In genomic region chr9:128945798-128946501, GRCh38 we compare ENCODE assay signal across 10 cellular contexts. TPM values are rescaled to one million over a fixed set of nuclear protein-coding genes. Genes with fewer than 3 reads are reported as not detected.
DNase-seq lines count a peak whose midpoint lies in the region; ATAC-seq and TF ChIP-seq lines count a peak whose summit lies in the region.
"Had no signal": no experiment of that assay in that cellular context is flagged by ENCODE, and none has a peak within 500 bp of the region (broad histone marks: within the 10 kb centered on the region; RNA-seq: fewer than 3 reads in every experiment).

No MANE protein-coding gene starts in this region.

- no peak for DNase-seq in stimulated activated naive CD8-positive, alpha-beta T cell treated with anti-CD3 and anti-CD28 coated beads, Interleukin-15, Interleukin-2, amounts not matched to agents 100 U/mL and 50 U/mL, for 24 hours
- no peak for DNase-seq in activated naive CD8-positive, alpha-beta T cell treated with anti-CD3 and anti-CD28 coated beads for 36 hours
- DNase-seq in mesothelial cell of epicardium (ENCODE audit: low spot score in 2 of 2, unreplicated experiment in 2 of 2) (no peak), NCI-H2171 (lab: John Stamatoyannopoulos, UW) (no peak), HPDE6-E6E7 (ENCODE audit: extremely low spot score) (no peak), NCI-H226 (no peak)
- DNase-seq: GOT3, Right ventricle myocardium superior had no signal

- no peak for TF ChIP-seq CTCF in mesothelial cell of epicardium (IDR thresholded peaks at IDR 0.05; ENCODE audit: unreplicated experiment)

- peak overlapping the region; percentile 92 for H3K27ac Mint-ChIP-seq in stimulated activated naive CD8-positive, alpha-beta T cell treated with anti-CD3 and anti-CD28 coated beads, Interleukin-15, Interleukin-2, amounts not matched to agents 100 ng/mL and 50 ng/mL, for 24 hours
- peak overlapping the region; percentile 98 for H3K27ac Mint-ChIP-seq in activated naive CD8-positive, alpha-beta T cell treated with anti-CD3 and anti-CD28 coated beads for 36 hours
- H3K27ac Mint-ChIP-seq in mesothelial cell of epicardium = peak overlapping the region; percentile 57

- H3K36me3 Mint-ChIP-seq in stimulated activated naive CD8-positive, alpha-beta T cell treated with anti-CD3 and anti-CD28 coated beads, Interleukin-15, Interleukin-2, amounts not matched to agents 100 ng/mL and 50 ng/mL, for 24 hours (ENCODE audit: low read depth) = peaks cover 16% of the 10 kb centered on the region
- H3K36me3 Mint-ChIP-seq in activated naive CD8-positive, alpha-beta T cell treated with anti-CD3 and anti-CD28 coated beads for 36 hours = peaks cover 26% of the 10 kb centered on the region
- peaks cover 7% of the 10 kb centered on the region for H3K36me3 Mint-ChIP-seq in mesothelial cell of epicardium

- peak overlapping the region; percentile 90 for H3K4me3 Mint-ChIP-seq in stimulated activated naive CD8-positive, alpha-beta T cell treated with anti-CD3 and anti-CD28 coated beads, Interleukin-15, Interleukin-2, amounts not matched to agents 100 ng/mL and 50 ng/mL, for 24 hours
- H3K4me3 Mint-ChIP-seq in activated naive CD8-positive, alpha-beta T cell treated with anti-CD3 and anti-CD28 coated beads for 36 hours = peak overlapping the region; percentile 97
- H3K4me3 Mint-ChIP-seq in mesothelial cell of epicardium = peak overlapping the region; percentile 93

- H3K9me3 Mint-ChIP-seq in stimulated activated naive CD8-positive, alpha-beta T cell treated with anti-CD3 and anti-CD28 coated beads, Interleukin-15, Interleukin-2, amounts not matched to agents 100 ng/mL and 50 ng/mL, for 24 hours = no peaks in the 10 kb centered on the region
- H3K9me3 Mint-ChIP-seq in activated naive CD8-positive, alpha-beta T cell treated with anti-CD3 and anti-CD28 coated beads for 36 hours = no peaks in the 10 kb centered on the region
- no peaks in the 10 kb centered on the region for H3K9me3 Mint-ChIP-seq in mesothelial cell of epicardium

- no peaks in the 10 kb centered on the region for H3K27me3 Mint-ChIP-seq in stimulated activated naive CD8-positive, alpha-beta T cell treated with anti-CD3 and anti-CD28 coated beads, Interleukin-15, Interleukin-2, amounts not matched to agents 100 ng/mL and 50 ng/mL, for 24 hours
- H3K27me3 Mint-ChIP-seq in activated naive CD8-positive, alpha-beta T cell treated with anti-CD3 and anti-CD28 coated beads for 36 hours = no peaks in the 10 kb centered on the region
- H3K27me3 Mint-ChIP-seq in mesothelial cell of epicardium (ENCODE audit: low read depth) = no peaks in the 10 kb centered on the region

- ATAC-seq in stimulated activated naive CD8-positive, alpha-beta T cell treated with anti-CD3 and anti-CD28 coated beads, Interleukin-15, Interleukin-2, amounts not matched to agents 100 U/mL and 50 U/mL, for 24 hours = no peak
- no peak for ATAC-seq in HG03432 (IDR thresholded peaks at IDR 0.05; ENCODE audit: unreplicated experiment)

- peaks cover 28% of the 10 kb centered on the region for H3K4me1 Mint-ChIP-seq in stimulated activated naive CD8-positive, alpha-beta T cell treated with anti-CD3 and anti-CD28 coated beads, Interleukin-15, Interleukin-2, amounts not matched to agents 100 ng/mL and 50 ng/mL, for 24 hours (ENCODE audit: low read depth)
- peaks cover 20% of the 10 kb centered on the region for H3K4me1 Mint-ChIP-seq in activated naive CD8-positive, alpha-beta T cell treated with anti-CD3 and anti-CD28 coated beads for 36 hours
- H3K4me1 Mint-ChIP-seq in mesothelial cell of epicardium = peaks cover 19% of the 10 kb centered on the region

RNA-seq across cellular contexts. Expression of gene DOLK, which starts 1.5 kb away (rescaled TPM):
- 10 to 100 TPM; 10.1 to 11.3 TPM for total RNA-seq in activated naive CD8-positive, alpha-beta T cell treated with anti-CD3 and anti-CD28 coated beads for 36 hours
- total RNA-seq in mesothelial cell of epicardium = 16.7 to 17.0 TPM (median 16.9 TPM) in 3 replicates

RNA-seq across cellular contexts. Expression of gene NUP188, which starts 1.5 kb away (rescaled TPM):
- total RNA-seq in activated naive CD8-positive, alpha-beta T cell treated with anti-CD3 and anti-CD28 coated beads for 36 hours = 100 to 1,000 TPM; 128 to 130 TPM
- 49.5 to 56.6 TPM (median 51.7 TPM) in 3 replicates for total RNA-seq in mesothelial cell of epicardium

RNA-seq across cellular contexts. Expression of gene PHYHD1, which starts 25.2 kb away (rescaled TPM):
- total RNA-seq in activated naive CD8-positive, alpha-beta T cell treated with anti-CD3 and anti-CD28 coated beads for 36 hours = under 1 TPM; 0.49 to 0.52 TPM
- 22.2 to 25.4 TPM (median 24.3 TPM) in 3 replicates for total RNA-seq in mesothelial cell of epicardium

Comparison
In these comparisons a context has a peak if more than half of its experiments do, and no peak if none do; other contexts are left out.
1. RNA of gene PHYHD1, which starts 25.2 kb away (total RNA-seq): 22.2 to 25.4 TPM in mesothelial cell of epicardium; 0.49 to 0.52 TPM in activated naive CD8-positive, alpha-beta T cell treated with anti-CD3 and anti-CD28 coated beads for 36 hours; every median in the first group is over 10 times any median in the second.
2. Peak in every context shown above with its lines, with median percentiles within 50 percentile points of each other: H3K27ac Mint-ChIP-seq and H3K4me3 Mint-ChIP-seq.